8 cellular contexts compared by ENCODE assay signal in the genomic region with DNA sequence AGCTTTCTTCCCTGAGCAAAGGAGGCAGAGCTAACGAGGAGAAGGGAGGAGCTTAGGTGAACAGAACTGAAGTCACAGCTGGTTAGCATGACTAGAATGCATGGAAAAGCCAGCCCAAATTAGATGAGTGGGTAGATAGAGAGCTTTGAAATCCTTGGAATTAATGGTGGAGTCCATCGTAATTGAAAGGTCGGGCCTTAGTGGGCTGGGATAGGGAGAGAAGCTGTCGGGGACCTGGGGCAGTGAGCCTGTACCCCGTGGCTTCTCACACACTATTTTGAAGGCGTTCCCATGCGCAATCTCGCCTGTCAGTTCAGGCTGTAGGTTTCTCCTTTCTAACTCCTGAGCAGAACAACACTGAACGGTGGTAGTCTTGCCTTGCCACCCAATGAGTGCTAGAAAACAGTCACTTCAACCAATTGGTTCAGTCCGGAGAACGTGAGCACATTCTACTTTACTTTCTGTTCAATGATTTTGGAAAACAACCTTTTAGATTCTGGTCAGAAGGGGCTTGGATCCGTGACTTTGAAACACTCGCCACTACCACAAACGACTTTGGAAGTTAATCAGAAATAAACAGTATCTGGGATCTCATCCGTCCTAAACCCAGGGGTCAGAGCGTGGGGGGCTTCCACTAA. TPM values are rescaled to one million over a fixed set of nuclear protein-coding genes. Genes with fewer than 3 reads are reported as not detected.
DNase-seq lines count a peak whose midpoint lies in the region; ATAC-seq and TF ChIP-seq lines count a peak whose summit lies in the region.

No MANE protein-coding gene starts in this region.

- H3K9me3 ChIP-seq in SK-N-MC (ENCODE audit: low read depth, low read length) (no peaks in the 10 kb centered on the region), mammary epithelial cell (replicated peaks; ENCODE audit: insufficient read depth, low read length) (no peaks in the 10 kb centered on the region), iPS-15b (ENCODE audit: control insufficient read depth, insufficient read depth, low read length) (no peaks in the 10 kb centered on the region)

- peaks cover 8% of the 10 kb centered on the region for H3K27me3 Mint-ChIP-seq in HFFc6 (ENCODE audit: insufficient read depth)

- intact Hi-C loops in mammary epithelial cell (cut with micrococcal nuclease), result loop anchor here (1.0 to 10.0 kb wide), 4 partner anchors 57 to 179 kb away; a partner anchor contains a TSS

- no peaks in the 10 kb centered on the region for H3K27me3 ChIP-seq in mammary epithelial cell (ENCODE audit: insufficient read depth, low read length)
- no peaks in the 10 kb centered on the region for H3K27me3 ChIP-seq in iPS-15b (ENCODE audit: control insufficient read depth, insufficient read depth, low read length)

- ATAC-seq in GM19452 (IDR thresholded peaks at IDR 0.05; ENCODE audit: unreplicated experiment), result no peak

- DNase-seq in HFFc6 (peak; percentile 89), SK-N-MC (ENCODE audit: low read depth, low spot score) (peak; percentile 2), mammary epithelial cell (peak; percentile 77), renal cortical epithelial cell (ENCODE audit: low read depth) (peak; percentile 93), NCI-H446 (lab: John Stamatoyannopoulos, UW) (no peak)

- peaks cover 66% of the 10 kb centered on the region for H3K4me1 Mint-ChIP-seq in HFFc6 (ENCODE audit: low read depth)

- H3K9me3 Mint-ChIP-seq in HFFc6, result no peaks in the 10 kb centered on the region

- peak overlapping the region; percentile 93 for H3K4me3 Mint-ChIP-seq in HFFc6

- peak overlapping the region; percentile 97 for H3K4me2 ChIP-seq in mammary epithelial cell (ENCODE audit: insufficient read depth, low read depth, low read length)

- H3K36me3 Mint-ChIP-seq in HFFc6 (ENCODE audit: low read depth), result peaks cover 16% of the 10 kb centered on the region

- H3K9ac ChIP-seq in SK-N-MC (ENCODE audit: insufficient read length) (no peak overlapping the region), mammary epithelial cell (ENCODE audit: insufficient read depth, low read length) (peak overlapping the region; percentile 76), iPS-15b (ENCODE audit: low read depth, low read length) (no peak overlapping the region)

- CTCF ChIA-PET in mammary epithelial cell (lab: Charles Lee; ENCODE audit: low non-redundant PET), result interaction anchor here (0.7 kb wide), 1 partner anchor 183 kb away, joined by 3 read pairs; a partner anchor contains a TSS

- H3K27ac ChIP-seq in C4-2B (peak overlapping the region; percentile 70), SK-N-MC (no peak overlapping the region), mammary epithelial cell (ENCODE audit: insufficient read depth, low read depth, low read length) (peak overlapping the region; percentile 68)

- peaks cover 36% of the 10 kb centered on the region for H3K79me2 ChIP-seq in mammary epithelial cell (ENCODE audit: insufficient read depth, low read length)

- dilution Hi-C loops in mammary epithelial cell (cut with HindIII; ENCODE audit: low sequenced_read_pairs), result no loop called here

- H3K36me3 ChIP-seq in SK-N-MC (ENCODE audit: insufficient read depth, low read length) (no peaks in the 10 kb centered on the region), mammary epithelial cell (ENCODE audit: insufficient read depth, low read length) (no peaks in the 10 kb centered on the region), iPS-15b (ENCODE audit: control insufficient read depth, insufficient read depth, low read length) (no peaks in the 10 kb centered on the region)

- BruUV-seq in mammary epithelial cell (replicated peaks; lab: Mats Ljungman, UMichigan), result TSS peak; percentile 26

- H4K20me1 ChIP-seq in mammary epithelial cell (ENCODE audit: insufficient read depth, low read length), result no peaks in the 10 kb centered on the region

- H2AFZ ChIP-seq in mammary epithelial cell (ENCODE audit: low read depth, low read length), result peak overlapping the region; percentile 98

- peaks cover 16% of the 10 kb centered on the region for H3K4me1 ChIP-seq in mammary epithelial cell (ENCODE audit: insufficient read depth, low read length)
- H3K4me1 ChIP-seq in iPS-15b (ENCODE audit: control insufficient read depth, insufficient read depth, low read length), result peaks cover 20% of the 10 kb centered on the region

- 5% methylated on average over 16 of the region's 16 CpGs for WGBS in mammary epithelial cell (ENCODE audit: low coverage, missing lambda C conversion rate)

- TF ChIP-seq CTCF in C4-2B (conservative IDR thresholded peaks at IDR 0.05), result no peak
- TF ChIP-seq CTCF in HFFc6 (IDR thresholded peaks at IDR 0.05), result no peak
- TF ChIP-seq CTCF in mammary epithelial cell (conservative IDR thresholded peaks at IDR 0.05 in 1 of 2, IDR thresholded peaks at IDR 0.05 in 1 of 2; ENCODE audit: extremely low read depth in 1 of 2, insufficient read depth in 1 of 2, low read depth in 1 of 2, low read length in 2 of 2), result no peak

- in situ Hi-C loops in mammary epithelial cell (cut with MboI; ENCODE audit: low sequenced_read_pairs in 2 of 2), result no loop called here

- peak overlapping the region; percentile 98 for H3K27ac Mint-ChIP-seq in HFFc6

- peak overlapping the region; percentile 80 for H3K4me3 ChIP-seq in SK-N-MC
- peak overlapping the region; percentile 79 to 95 (median 83) for H3K4me3 ChIP-seq in mammary epithelial cell (replicated peaks in 1 of 3; ENCODE audit: insufficient read depth in 1 of 3, low read depth in 2 of 3, low read length in 3 of 3)
- H3K4me3 ChIP-seq in iPS-15b (ENCODE audit: low read depth, low read length), result peak overlapping the region; percentile 71

RNA-seq across cellular contexts. Expression of a gene that starts 0.7 kb away (rescaled TPM):
- 100 to 1,000 TPM; 256 to 360 (median 323) TPM for total RNA-seq in HFFc6 (2021; fragmentation: NEBNext Ultra II Directional; extraction: Animal tissue kit (Norgen Biotek cat#: 25700))
- 100 to 1,000 TPM; 114 to 184 TPM for total RNA-seq in mammary epithelial cell
- polyA plus RNA-seq in mammary epithelial cell, result 46.7 TPM
- polyA minus RNA-seq in mammary epithelial cell, result 258 TPM
- 174 and 209 TPM in 2 replicates for total RNA-seq in renal cortical epithelial cell

Comparison
In these comparisons a context has a peak if more than half of its experiments do, and no peak if none do; other contexts are left out.
1. DNase-seq: peak in HFFc6 (single experiment), SK-N-MC (single experiment), mammary epithelial cell (single experiment) and renal cortical epithelial cell (single experiment); none in NCI-H446 (0 of 2).
2. Peak in every context shown above with its lines, with median percentiles within 50 percentile points of each other: H3K4me3 ChIP-seq.